ENCODE assay signal across 30 cellular contexts in the genomic region with DNA sequence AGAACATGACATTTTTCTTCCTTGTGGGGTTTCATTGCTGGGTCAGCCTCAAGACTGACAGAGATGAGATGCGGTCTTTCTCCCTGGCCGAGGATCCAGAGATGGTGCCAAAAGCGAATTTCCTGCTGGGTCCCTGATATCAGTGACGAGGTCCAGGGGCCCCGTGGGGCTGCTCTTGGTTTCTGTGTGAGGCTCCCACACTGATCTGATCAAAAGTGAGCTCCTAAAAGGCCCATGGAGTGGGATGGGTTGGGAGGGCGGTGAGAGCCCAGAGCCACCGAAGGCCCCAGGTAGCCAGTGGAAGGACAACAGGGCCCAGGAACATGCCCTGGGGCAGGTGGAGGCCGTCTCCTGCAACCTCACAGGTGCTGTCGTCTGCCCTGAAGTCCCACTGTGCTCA.
"Had no signal": no experiment of that assay in that cellular context is flagged by ENCODE, and none has a peak within 500 bp of the region (broad histone marks: within the 10 kb centered on the region; RNA-seq: fewer than 3 reads in every experiment).

No MANE protein-coding gene starts in this region.

- H3K27ac ChIP-seq: ovary, parathyroid adenoma, right lobe of liver, sigmoid colon, stomach, thoracic aorta, thyroid gland, tibial nerve, upper lobe of left lung, uterus had no signal

- H3K27ac Mint-ChIP-seq: naive B cell; naive thymus-derived CD8-positive, alpha-beta T cell; natural killer cell treated with Interleukin-12 subunit alpha and Interleukin-12 subunit beta and Interleukin-15 and Interleukin-18, amount 100 ng/mL, for 72 hours; nephron progenitor cell; progenitor cell of endocrine pancreas; stimulated activated effector memory CD8-positive, alpha-beta T cell treated with anti-CD3 and anti-CD28 coated beads, Interleukin-12 subunit alpha, Interleukin-12 subunit beta, amount 100 ng/mL, for 72 hours; stimulated activated naive B cell treated with anti-CD40 and anti-IgM and Interleukin-4, amounts not matched to agents 10 μg/mL and 1 μg/mL and 100 μg/mL, for 72 hours; stimulated activated naive CD8-positive, alpha-beta T cell treated with anti-CD3 and anti-CD28 coated beads, Interleukin-15, Interleukin-2, amounts not matched to agents 100 ng/mL and 50 ng/mL, for 24 hours had no signal

- H3K9me3 ChIP-seq: ovary, right lobe of liver, thoracic aorta, thyroid gland, upper lobe of left lung, uterus had no signal

- H3K36me3 Mint-ChIP-seq: naive B cell; natural killer cell treated with Interleukin-12 subunit alpha and Interleukin-12 subunit beta and Interleukin-15 and Interleukin-18, amount 100 ng/mL, for 72 hours; stimulated activated effector memory CD8-positive, alpha-beta T cell treated with anti-CD3 and anti-CD28 coated beads, Interleukin-12 subunit alpha, Interleukin-12 subunit beta, amount 100 ng/mL, for 72 hours; stimulated activated naive B cell treated with anti-CD40 and anti-IgM and Interleukin-4, amounts not matched to agents 10 μg/mL and 1 μg/mL and 100 μg/mL, for 72 hours had no signal

- H3K4me3 Mint-ChIP-seq: naive B cell; naive thymus-derived CD8-positive, alpha-beta T cell; natural killer cell treated with Interleukin-12 subunit alpha and Interleukin-12 subunit beta and Interleukin-15 and Interleukin-18, amount 100 ng/mL, for 72 hours; nephron progenitor cell; neural crest cell; stimulated activated effector memory CD8-positive, alpha-beta T cell treated with anti-CD3 and anti-CD28 coated beads, Interleukin-12 subunit alpha, Interleukin-12 subunit beta, amount 100 ng/mL, for 72 hours; stimulated activated naive B cell treated with anti-CD40 and anti-IgM and Interleukin-4, amounts not matched to agents 10 μg/mL and 1 μg/mL and 100 μg/mL, for 72 hours; stimulated activated naive CD8-positive, alpha-beta T cell treated with anti-CD3 and anti-CD28 coated beads, Interleukin-15, Interleukin-2, amounts not matched to agents 100 ng/mL and 50 ng/mL, for 24 hours had no signal

- H3K27me3 Mint-ChIP-seq: natural killer cell treated with Interleukin-12 subunit alpha and Interleukin-12 subunit beta and Interleukin-15 and Interleukin-18, amount 100 ng/mL, for 72 hours; stimulated activated naive B cell treated with anti-CD40 and anti-IgM and Interleukin-4, amounts not matched to agents 10 μg/mL and 1 μg/mL and 100 μg/mL, for 72 hours; stimulated activated naive CD8-positive, alpha-beta T cell treated with anti-CD3 and anti-CD28 coated beads, Interleukin-15, Interleukin-2, amounts not matched to agents 100 ng/mL and 50 ng/mL, for 24 hours had no signal

- H3K4me1 Mint-ChIP-seq: naive B cell; naive thymus-derived CD8-positive, alpha-beta T cell; nephron progenitor cell; stimulated activated effector memory CD8-positive, alpha-beta T cell treated with anti-CD3 and anti-CD28 coated beads, Interleukin-12 subunit alpha, Interleukin-12 subunit beta, amount 100 ng/mL, for 72 hours; stimulated activated naive B cell treated with anti-CD40 and anti-IgM and Interleukin-4, amounts not matched to agents 10 μg/mL and 1 μg/mL and 100 μg/mL, for 72 hours had no signal

- H3K4me3 ChIP-seq: ovary, right lobe of liver, sigmoid colon, stomach, thoracic aorta, thyroid gland, tibial nerve, upper lobe of left lung, uterus had no signal

- ATAC-seq: naive thymus-derived CD8-positive, alpha-beta T cell; natural killer cell treated with Interleukin-12 subunit alpha and Interleukin-12 subunit beta and Interleukin-15 and Interleukin-18, amount 100 ng/mL, for 72 hours; right cardiac atrium; right lobe of liver; stimulated activated effector memory CD8-positive, alpha-beta T cell treated with anti-CD3 and anti-CD28 coated beads, Interleukin-12 subunit alpha, Interleukin-12 subunit beta, amount 100 ng/mL, for 72 hours; stimulated activated naive B cell treated with anti-CD40 and anti-IgM and Interleukin-4, amounts not matched to agents 10 μg/mL and 1 μg/mL and 100 μg/mL, for 72 hours had no signal

- FAIRE-seq: small intestine had no signal

- H3K36me3 ChIP-seq: ovary, right lobe of liver, sigmoid colon, stomach, thoracic aorta, thyroid gland, tibial nerve, upper lobe of left lung, uterus had no signal

- DNase-seq: naive B cell; naive thymus-derived CD8-positive, alpha-beta T cell; nephron progenitor cell; occipital lobe; ovary; posterior cingulate gyrus; retina; right cardiac atrium; right lobe of liver; sigmoid colon; small intestine; stimulated activated CD4-positive, alpha-beta T cell treated with anti-CD3 and anti-CD28 coated beads, Interleukin-15, amount 100 ng/mL, for 24 hours; stimulated activated CD4-positive, alpha-beta T cell treated with anti-CD3 and anti-CD28 coated beads, Interleukin-2, amount 100 ng/mL, for 24 hours; stimulated activated CD4-positive, alpha-beta T cell treated with anti-CD3 and anti-CD28 coated beads, Interleukin-2, amount 100 ng/mL, for 48 hours; stimulated activated CD4-positive, alpha-beta T cell treated with anti-CD3 and anti-CD28 coated beads, Interleukin-4, amount 100 ng/mL, for 24 hours; stimulated activated naive B cell treated with anti-CD40 and anti-IgM and Interleukin-4, amounts not matched to agents 10 μg/mL and 1 μg/mL and 100 μg/mL, for 72 hours; stimulated activated naive CD4-positive, alpha-beta T cell treated with Interleukin-2 at 50 U/mL for 16 hours; stomach; thyroid gland; trophoblast cell; uterus had no signal

- H3K27me3 ChIP-seq: ovary, right lobe of liver, thyroid gland, tibial nerve, upper lobe of left lung, uterus had no signal

- H3K9me3 Mint-ChIP-seq: natural killer cell treated with Interleukin-12 subunit alpha and Interleukin-12 subunit beta and Interleukin-15 and Interleukin-18, amount 100 ng/mL, for 72 hours; nephron progenitor cell; stimulated activated effector memory CD8-positive, alpha-beta T cell treated with anti-CD3 and anti-CD28 coated beads, Interleukin-12 subunit alpha, Interleukin-12 subunit beta, amount 100 ng/mL, for 72 hours had no signal

- H3K4me1 ChIP-seq: parathyroid adenoma, right lobe of liver, sigmoid colon, stomach, thyroid gland, tibial nerve, upper lobe of left lung, uterus had no signal
